ENCODE assay signal across 22 cellular contexts in genomic region chr1:36663772-36664430, GRCh38.
"Had no signal": no experiment of that assay in that cellular context is flagged by ENCODE, and none has a peak within 500 bp of the region (broad histone marks: within the 10 kb centered on the region; RNA-seq: fewer than 3 reads in every experiment).

No MANE protein-coding gene starts in this region.

- H3K9me3 Mint-ChIP-seq: activated CD4-positive, alpha-beta T cell treated with anti-CD3 and anti-CD28 coated beads, Interleukin-2, amount 10 ng/mL, durations not matched to agents 7 days and 5 days; activated T-cell treated with anti-CD3 and anti-CD28 coated beads, Interleukin-2, amount 50 U/mL, for 72 hours; immature natural killer cell; neural crest cell; stimulated activated naive CD8-positive, alpha-beta T cell treated with anti-CD3 and anti-CD28 coated beads, Interleukin-15, amount 100 ng/mL, for 72 hours had no signal

- H3K27ac ChIP-seq: brain microvascular endothelial cell, esophagus muscularis mucosa, left ventricle myocardium inferior, psoas muscle, skin epidermis, upper lobe of left lung had no signal

- H3K4me3 ChIP-seq: esophagus muscularis mucosa, left ventricle myocardium inferior, psoas muscle, skin epidermis, upper lobe of left lung had no signal

- H3K9me3 ChIP-seq: esophagus muscularis mucosa, left ventricle myocardium inferior, psoas muscle, upper lobe of left lung had no signal

- FAIRE-seq: endothelial cell of umbilical vein had no signal

- H3K36me3 ChIP-seq: brain microvascular endothelial cell, esophagus muscularis mucosa, left ventricle myocardium inferior, upper lobe of left lung had no signal

- H3K27me3 ChIP-seq: upper lobe of left lung had no signal

- H3K27ac Mint-ChIP-seq: activated CD4-positive, alpha-beta T cell treated with anti-CD3 and anti-CD28 coated beads, Interleukin-2, amount 10 ng/mL, durations not matched to agents 7 days and 5 days; activated T-cell treated with anti-CD3 and anti-CD28 coated beads, Interleukin-2, amount 50 U/mL, for 72 hours; stimulated activated naive CD8-positive, alpha-beta T cell treated with anti-CD3 and anti-CD28 coated beads, Interleukin-15, amount 100 ng/mL, for 72 hours had no signal

- DNase-seq: activated CD4-positive, alpha-beta T cell treated with anti-CD3 and anti-CD28 coated beads, Interleukin-2, amount 10 ng/mL, durations not matched to agents 7 days and 5 days; activated effector memory CD4-positive, alpha-beta T cell treated with anti-CD3 and anti-CD28 coated beads, Interleukin-2, amount 50 U/mL, for 16 hours; activated naive CD4-positive, alpha-beta T cell treated with anti-CD3 and anti-CD28 coated beads, Interleukin-2, amount 50 U/mL, for 16 hours; activated T-cell treated with anti-CD3 and anti-CD28 coated beads, Interleukin-2, amount 50 U/mL, for 72 hours; brain microvascular endothelial cell; cortex of kidney; effector CD4-positive, alpha-beta T cell; immature natural killer cell; kidney glomerular epithelial cell; left ventricle myocardium inferior; psoas muscle; right cardiac atrium; stimulated activated CD4-positive, alpha-beta T cell treated with anti-CD3 and anti-CD28 coated beads, Interleukin-15, amount 100 ng/mL, for 24 hours; stimulated activated CD4-positive, alpha-beta T cell treated with anti-CD3 and anti-CD28 coated beads, Interleukin-2, amount 100 ng/mL, for 48 hours; stimulated activated naive CD8-positive, alpha-beta T cell treated with anti-CD3 and anti-CD28 coated beads, Interleukin-15, amount 100 ng/mL, for 72 hours; T-helper 9 cell; upper lobe of left lung had no signal

- ATAC-seq: activated CD4-positive, CD25-positive, alpha-beta regulatory T cell treated with anti-CD3 and anti-CD28 coated beads, Interleukin-2, amount 50 U/mL, for 24 hours; activated T-cell treated with anti-CD3 and anti-CD28 coated beads, Interleukin-2, amount 50 U/mL, for 72 hours; psoas muscle; right cardiac atrium; stimulated activated naive CD8-positive, alpha-beta T cell treated with anti-CD3 and anti-CD28 coated beads, Interleukin-15, amount 100 ng/mL, for 72 hours had no signal

- H3K4me3 Mint-ChIP-seq: activated CD4-positive, alpha-beta T cell treated with anti-CD3 and anti-CD28 coated beads, Interleukin-2, amount 10 ng/mL, durations not matched to agents 7 days and 5 days; activated T-cell treated with anti-CD3 and anti-CD28 coated beads, Interleukin-2, amount 50 U/mL, for 72 hours; immature natural killer cell; neural crest cell; stimulated activated naive CD8-positive, alpha-beta T cell treated with anti-CD3 and anti-CD28 coated beads, Interleukin-15, amount 100 ng/mL, for 72 hours had no signal

- H3K36me3 Mint-ChIP-seq: immature natural killer cell had no signal

- H3K4me1 ChIP-seq: esophagus muscularis mucosa, left ventricle myocardium inferior, psoas muscle, upper lobe of left lung had no signal

- H3K4me1 Mint-ChIP-seq: activated CD4-positive, alpha-beta T cell treated with anti-CD3 and anti-CD28 coated beads, Interleukin-2, amount 10 ng/mL, durations not matched to agents 7 days and 5 days; stimulated activated naive CD8-positive, alpha-beta T cell treated with anti-CD3 and anti-CD28 coated beads, Interleukin-15, amount 100 ng/mL, for 72 hours had no signal
